In genomic region chr1:224353975-224354930, GRCh38 we compare ENCODE assay signal across 1 cellular context.
TF ChIP-seq lines count a peak whose summit lies in the region.

No MANE protein-coding gene starts in this region.

TF ChIP-seq in IMR-90, 13 proteins besides CTCF, POLR2A, EP300 and RAD21:
- TF ChIP-seq USF2 (IDR thresholded peaks at IDR 0.05; ENCODE audit: low read depth, low read length) (no peak), NFE2L2 (IDR thresholded peaks at IDR 0.05; ENCODE audit: low read depth, low read length) (no peak), RFX5 (IDR thresholded peaks at IDR 0.05; ENCODE audit: low read depth, low read length) (no peak)
